In genomic region chr11:122097419-122098001, GRCh38 we compare ENCODE assay signal across 11 cellular contexts. TPM values are rescaled to one million over a fixed set of nuclear protein-coding genes. Genes with fewer than 3 reads are reported as not detected.
DNase-seq lines count a peak whose midpoint lies in the region; ATAC-seq and TF ChIP-seq lines count a peak whose summit lies in the region.
"Had no signal": no experiment of that assay in that cellular context is flagged by ENCODE, and none has a peak within 500 bp of the region (broad histone marks: within the 10 kb centered on the region; RNA-seq: fewer than 3 reads in every experiment).

No MANE protein-coding gene starts in this region.

- H3K36me3 Mint-ChIP-seq in activated naive CD8-positive, alpha-beta T cell treated with anti-CD3 and anti-CD28 coated beads, Interleukin-2, amount 50 U/mL, for 24 hours (ENCODE audit: low read depth): no peaks in the 10 kb centered on the region
- H3K36me3 Mint-ChIP-seq: activated naive CD8-positive, alpha-beta T cell had no signal

- H3K4me3 ChIP-seq in MG63 (peak overlapping the region; percentile 54), astrocyte of the cerebellum (ENCODE audit: low read depth, low read length) (peak overlapping the region; percentile 79), right lobe of liver (no peak overlapping the region)
- H3K4me3 ChIP-seq: GM12878 had no signal

- H3K27me3 ChIP-seq in MG63 (no peaks in the 10 kb centered on the region), right lobe of liver (no peaks in the 10 kb centered on the region)

- no peak for DNase-seq in MG63
- no peak for DNase-seq in astrocyte of the cerebellum (ENCODE audit: low read depth)
- peak; percentile 33 for DNase-seq in left kidney (ENCODE audit: low read depth, low spot score)
- DNase-seq in activated naive CD8-positive, alpha-beta T cell treated with anti-CD3 and anti-CD28 coated beads, Interleukin-2, amount 50 U/mL, for 24 hours: no peak
- DNase-seq in right lobe of liver: no peak
- DNase-seq in stimulated activated CD4-positive, alpha-beta T cell treated with anti-CD3 and anti-CD28 coated beads, Interleukin-15, amount 100 ng/mL, for 24 hours: no peak
- DNase-seq: T-helper 2 cell had no signal

- no peak overlapping the region for H3K4me3 Mint-ChIP-seq in activated naive CD8-positive, alpha-beta T cell treated with anti-CD3 and anti-CD28 coated beads, Interleukin-2, amount 50 U/mL, for 24 hours
- H3K4me3 Mint-ChIP-seq: activated naive CD8-positive, alpha-beta T cell had no signal

- peaks cover 8% of the 10 kb centered on the region for H3K4me1 Mint-ChIP-seq in activated naive CD8-positive, alpha-beta T cell treated with anti-CD3 and anti-CD28 coated beads, Interleukin-2, amount 50 U/mL, for 24 hours

- TF ChIP-seq POLR2A in right lobe of liver (IDR thresholded peaks at IDR 0.05): no peak

- in situ Hi-C loops in astrocyte of the cerebellum (cut with HindIII; ENCODE audit: low sequenced_read_pairs): no loop called here

- H3K9me3 Mint-ChIP-seq in activated naive CD8-positive, alpha-beta T cell treated with anti-CD3 and anti-CD28 coated beads, Interleukin-2, amount 50 U/mL, for 24 hours: peaks cover 4% of the 10 kb centered on the region

- peaks cover 41% of the 10 kb centered on the region for H3K27me3 Mint-ChIP-seq in activated naive CD8-positive, alpha-beta T cell treated with anti-CD3 and anti-CD28 coated beads, Interleukin-2, amount 50 U/mL, for 24 hours

- TF ChIP-seq CTCF in astrocyte of the cerebellum (IDR thresholded peaks at IDR 0.05; ENCODE audit: low read depth, low read length, missing control alignments) (no peak), right lobe of liver (IDR thresholded peaks at IDR 0.05) (no peak)

- no peak for ATAC-seq in activated naive CD8-positive, alpha-beta T cell treated with anti-CD3 and anti-CD28 coated beads, Interleukin-2, amount 50 U/mL, for 24 hours
- ATAC-seq in right lobe of liver (no peak), HG03432 (IDR thresholded peaks at IDR 0.05; ENCODE audit: unreplicated experiment) (no peak)
- ATAC-seq: GM12878 had no signal

- intact Hi-C loops in right lobe of liver (cut with DNase I): no loop called here

- H3K27ac ChIP-seq in temporal lobe (ENCODE audit: low read depth, low read length) (peak overlapping the region; percentile 97), right lobe of liver (no peak overlapping the region)

- H3K36me3 ChIP-seq in MG63 (peaks cover 97% of the 10 kb centered on the region), right lobe of liver (no peaks in the 10 kb centered on the region)

- WGBS in right lobe of liver (ENCODE audit: insufficient coverage, low coverage, low lambda C conversion rate, missing lambda C conversion rate): 61% methylated on average over 11 of the region's 11 CpGs

- H3K27ac Mint-ChIP-seq in activated naive CD8-positive, alpha-beta T cell treated with anti-CD3 and anti-CD28 coated beads, Interleukin-2, amount 50 U/mL, for 24 hours: no peak overlapping the region
- H3K27ac Mint-ChIP-seq: activated naive CD8-positive, alpha-beta T cell had no signal

- H3K4me1 ChIP-seq in right lobe of liver: no peaks in the 10 kb centered on the region

- H3K9me3 ChIP-seq in MG63: no peaks in the 10 kb centered on the region
- H3K9me3 ChIP-seq in right lobe of liver: no peaks in the 10 kb centered on the region

RNA-seq across cellular contexts. Expression of gene BLID, which starts 18.5 kb away (rescaled TPM):
- not detected in 2 replicates for total RNA-seq in MG63 (2014; rRNA removed; shearing (Covaris generic); ENCODE audit: low replicate concordance)
- total RNA-seq in temporal lobe (5.9 TPM), right lobe of liver (under 1 TPM in 3 of 6 experiments, not detected in 3; 0.24 to 0.93 (median 0.42) TPM)
- total RNA-seq: GM12878 had no signal

Comparison
In these comparisons a context has a peak if more than half of its experiments do, and no peak if none do; other contexts are left out.
1. H3K4me3 ChIP-seq: peak in MG63 (single experiment) and astrocyte of the cerebellum (single experiment); none in right lobe of liver (0 of 3).